In the genomic region with DNA sequence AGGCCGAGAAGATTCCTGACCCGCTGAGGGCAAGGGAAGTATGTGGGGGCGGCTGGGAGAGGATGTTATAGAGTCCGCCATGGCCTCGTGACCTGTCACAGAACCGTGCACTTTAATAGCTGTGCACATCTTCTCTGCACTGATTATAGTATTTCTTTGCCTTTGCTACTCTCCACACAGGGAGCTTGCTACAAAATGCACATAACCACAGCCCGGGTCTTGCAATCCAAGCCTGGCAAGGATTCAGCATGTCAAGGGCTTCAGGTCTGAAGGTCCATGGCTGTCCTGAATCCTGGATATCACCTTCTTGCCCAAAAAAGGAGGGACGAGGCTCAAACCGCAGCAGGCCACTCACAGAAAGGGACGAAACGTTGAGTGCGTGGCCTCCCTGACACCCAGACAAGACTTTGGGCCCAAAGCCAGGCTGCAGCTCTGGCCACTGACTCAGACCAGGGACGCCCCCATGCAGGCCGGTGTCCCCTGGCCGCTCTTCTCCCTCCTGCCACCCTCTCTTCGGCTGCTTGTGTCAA, we compare ENCODE assay signal across 8 cellular contexts. TPM values are rescaled to one million over a fixed set of nuclear protein-coding genes. Genes with fewer than 3 reads are reported as not detected.
DNase-seq lines count a peak whose midpoint lies in the region; ATAC-seq and TF ChIP-seq lines count a peak whose summit lies in the region.

No MANE protein-coding gene starts in this region.

- peaks cover 33% of the 10 kb centered on the region for H3K79me2 ChIP-seq in GM23338 (replicated peaks; ENCODE audit: insufficient read depth)

- peaks cover 28% of the 10 kb centered on the region for H3K27me3 Mint-ChIP-seq in GM23338 (ENCODE audit: insufficient read depth, low read depth, poor library complexity)

- no peak overlapping the region for H3K4me2 ChIP-seq in GM23338

- H3K27me3 ChIP-seq in GM23338 (ENCODE audit: insufficient read depth) (no peaks in the 10 kb centered on the region), adrenal gland (no peaks in the 10 kb centered on the region), skeletal muscle tissue (ENCODE audit: control insufficient read depth in 3 of 3, insufficient read depth in 3 of 3, low read length in 3 of 3) (no peaks in the 10 kb centered on the region)

- H3K4me1 ChIP-seq in GM23338 (ENCODE audit: insufficient read depth), result no peaks in the 10 kb centered on the region
- peaks cover 13 to 25% of the 10 kb centered on the region in 2 donors for H3K4me1 ChIP-seq in adrenal gland (replicated peaks in 1 of 2)
- peaks cover 25 to 55% (median 39%) of the 10 kb centered on the region in 3 donors for H3K4me1 ChIP-seq in skeletal muscle tissue (ENCODE audit: control insufficient read depth in 3 of 3, insufficient read depth in 3 of 3, low read length in 3 of 3)

- DNase-seq in GM23338 (ENCODE audit: low spot score) (no peak), adrenal gland (peak; percentile 60 to 91 (median 87)), hepatic stellate cell (ENCODE audit: low spot score) (peak; percentile 61)
- DNase-seq in central memory CD4-positive, alpha-beta T cell, result no peak

- H3K36me3 Mint-ChIP-seq in GM23338 (ENCODE audit: low read depth), result peaks cover 55% of the 10 kb centered on the region

- no peak for TF ChIP-seq POLR2A in adrenal gland (IDR thresholded peaks at IDR 0.05)

- H3K9me3 ChIP-seq in adrenal gland (replicated peaks in 1 of 3) (no peaks in the 10 kb centered on the region), skeletal muscle tissue (ENCODE audit: control insufficient read depth in 3 of 3, low read length in 3 of 3) (no peaks in the 10 kb centered on the region)

- H3F3A ChIP-seq in GM23338 (replicated peaks; ENCODE audit: low read depth), result peaks cover 46% of the 10 kb centered on the region

- no peak for TF ChIP-seq CTCF in GM23338 (conservative IDR thresholded peaks at IDR 0.05; ENCODE audit: low read depth in 2 of 2)
- TF ChIP-seq CTCF in adrenal gland (IDR thresholded peaks at IDR 0.05), result no peak

- intact Hi-C loops in adrenal gland (cut with DNase I), result loop anchor here in 1 of 2 donors (5.0 kb wide), 1 partner anchor 92 kb away; no protein-coding TSS in a partner anchor

- H3K9me3 Mint-ChIP-seq in GM23338, result no peaks in the 10 kb centered on the region

- H2AFZ ChIP-seq in GM23338, result no peak overlapping the region

- H4K20me1 ChIP-seq in GM23338 (replicated peaks; ENCODE audit: insufficient read depth), result peaks cover 44% of the 10 kb centered on the region

- H3K27ac Mint-ChIP-seq in GM23338, result peak overlapping the region; percentile 76

- H3K4me1 Mint-ChIP-seq in GM23338, result peaks cover 22% of the 10 kb centered on the region

- WGBS in adrenal gland, 4 donors, result 32 to 38% (median 35%) methylated on average over 9 to 16 of the region's 16 CpGs

- no peak overlapping the region for H3K4me3 Mint-ChIP-seq in GM23338

- H3K27ac ChIP-seq in GM23338 (ENCODE audit: low read depth) (peak overlapping the region; percentile 84), adrenal gland (peak overlapping the region in 4 of 5 donors; percentile 36 to 86 (median 63)), skeletal muscle tissue (ENCODE audit: low read depth, low read length) (peak overlapping the region; percentile 15)

- peak overlapping the region in 1 of 3 donors; percentile 42 for H3K9ac ChIP-seq in skeletal muscle tissue (ENCODE audit: low read depth in 1 of 3, low read length in 3 of 3)

- no peaks in the 10 kb centered on the region for H3K9me2 ChIP-seq in GM23338 (ENCODE audit: insufficient read depth)

- H3K4me3 ChIP-seq in GM23338, result no peak overlapping the region
- peak overlapping the region in 1 of 4 donors; percentile 15 for H3K4me3 ChIP-seq in adrenal gland
- H3K4me3 ChIP-seq in skeletal muscle tissue (ENCODE audit: low read length in 3 of 3), result no peak overlapping the region

- ATAC-seq in GM23338, result no peak
- ATAC-seq in GM21737 (IDR thresholded peaks at IDR 0.05; ENCODE audit: unreplicated experiment), result no peak
- no peak for ATAC-seq in GM21723 (IDR thresholded peaks at IDR 0.05; ENCODE audit: unreplicated experiment)
- no peak for ATAC-seq in GM21619 (IDR thresholded peaks at IDR 0.05; ENCODE audit: unreplicated experiment)

- H3K36me3 ChIP-seq in GM23338 (ENCODE audit: insufficient read depth), result peaks cover 30% of the 10 kb centered on the region
- peaks cover 0 to 42% of the 10 kb centered on the region in 2 donors for H3K36me3 ChIP-seq in adrenal gland (replicated peaks in 1 of 2)
- peaks cover 26 to 29% (median 28%) of the 10 kb centered on the region in 3 donors for H3K36me3 ChIP-seq in skeletal muscle tissue (ENCODE audit: control insufficient read depth in 3 of 3, insufficient read depth in 3 of 3, low read length in 3 of 3)

TF ChIP-seq in GM23338, 12 proteins besides CTCF, POLR2A, EP300 and RAD21 (continues in another document):
- TF ChIP-seq, protein P1, sequence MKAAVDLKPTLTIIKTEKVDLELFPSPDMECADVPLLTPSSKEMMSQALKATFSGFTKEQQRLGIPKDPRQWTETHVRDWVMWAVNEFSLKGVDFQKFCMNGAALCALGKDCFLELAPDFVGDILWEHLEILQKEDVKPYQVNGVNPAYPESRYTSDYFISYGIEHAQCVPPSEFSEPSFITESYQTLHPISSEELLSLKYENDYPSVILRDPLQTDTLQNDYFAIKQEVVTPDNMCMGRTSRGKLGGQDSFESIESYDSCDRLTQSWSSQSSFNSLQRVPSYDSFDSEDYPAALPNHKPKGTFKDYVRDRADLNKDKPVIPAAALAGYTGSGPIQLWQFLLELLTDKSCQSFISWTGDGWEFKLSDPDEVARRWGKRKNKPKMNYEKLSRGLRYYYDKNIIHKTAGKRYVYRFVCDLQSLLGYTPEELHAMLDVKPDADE (IDR thresholded peaks at IDR 0.05), result no peak
- no peak for TF ChIP-seq ZNF331 (CRISPR knock-in tag; IDR thresholded peaks at IDR 0.05; ENCODE audit: low read depth)
- no peak for TF ChIP-seq NANOG (IDR thresholded peaks at IDR 0.05; ENCODE audit: borderline replicate concordance)
- no peak for TF ChIP-seq STAT1 (IDR thresholded peaks at IDR 0.05; ENCODE audit: unreplicated experiment)
- TF ChIP-seq, protein P2, sequence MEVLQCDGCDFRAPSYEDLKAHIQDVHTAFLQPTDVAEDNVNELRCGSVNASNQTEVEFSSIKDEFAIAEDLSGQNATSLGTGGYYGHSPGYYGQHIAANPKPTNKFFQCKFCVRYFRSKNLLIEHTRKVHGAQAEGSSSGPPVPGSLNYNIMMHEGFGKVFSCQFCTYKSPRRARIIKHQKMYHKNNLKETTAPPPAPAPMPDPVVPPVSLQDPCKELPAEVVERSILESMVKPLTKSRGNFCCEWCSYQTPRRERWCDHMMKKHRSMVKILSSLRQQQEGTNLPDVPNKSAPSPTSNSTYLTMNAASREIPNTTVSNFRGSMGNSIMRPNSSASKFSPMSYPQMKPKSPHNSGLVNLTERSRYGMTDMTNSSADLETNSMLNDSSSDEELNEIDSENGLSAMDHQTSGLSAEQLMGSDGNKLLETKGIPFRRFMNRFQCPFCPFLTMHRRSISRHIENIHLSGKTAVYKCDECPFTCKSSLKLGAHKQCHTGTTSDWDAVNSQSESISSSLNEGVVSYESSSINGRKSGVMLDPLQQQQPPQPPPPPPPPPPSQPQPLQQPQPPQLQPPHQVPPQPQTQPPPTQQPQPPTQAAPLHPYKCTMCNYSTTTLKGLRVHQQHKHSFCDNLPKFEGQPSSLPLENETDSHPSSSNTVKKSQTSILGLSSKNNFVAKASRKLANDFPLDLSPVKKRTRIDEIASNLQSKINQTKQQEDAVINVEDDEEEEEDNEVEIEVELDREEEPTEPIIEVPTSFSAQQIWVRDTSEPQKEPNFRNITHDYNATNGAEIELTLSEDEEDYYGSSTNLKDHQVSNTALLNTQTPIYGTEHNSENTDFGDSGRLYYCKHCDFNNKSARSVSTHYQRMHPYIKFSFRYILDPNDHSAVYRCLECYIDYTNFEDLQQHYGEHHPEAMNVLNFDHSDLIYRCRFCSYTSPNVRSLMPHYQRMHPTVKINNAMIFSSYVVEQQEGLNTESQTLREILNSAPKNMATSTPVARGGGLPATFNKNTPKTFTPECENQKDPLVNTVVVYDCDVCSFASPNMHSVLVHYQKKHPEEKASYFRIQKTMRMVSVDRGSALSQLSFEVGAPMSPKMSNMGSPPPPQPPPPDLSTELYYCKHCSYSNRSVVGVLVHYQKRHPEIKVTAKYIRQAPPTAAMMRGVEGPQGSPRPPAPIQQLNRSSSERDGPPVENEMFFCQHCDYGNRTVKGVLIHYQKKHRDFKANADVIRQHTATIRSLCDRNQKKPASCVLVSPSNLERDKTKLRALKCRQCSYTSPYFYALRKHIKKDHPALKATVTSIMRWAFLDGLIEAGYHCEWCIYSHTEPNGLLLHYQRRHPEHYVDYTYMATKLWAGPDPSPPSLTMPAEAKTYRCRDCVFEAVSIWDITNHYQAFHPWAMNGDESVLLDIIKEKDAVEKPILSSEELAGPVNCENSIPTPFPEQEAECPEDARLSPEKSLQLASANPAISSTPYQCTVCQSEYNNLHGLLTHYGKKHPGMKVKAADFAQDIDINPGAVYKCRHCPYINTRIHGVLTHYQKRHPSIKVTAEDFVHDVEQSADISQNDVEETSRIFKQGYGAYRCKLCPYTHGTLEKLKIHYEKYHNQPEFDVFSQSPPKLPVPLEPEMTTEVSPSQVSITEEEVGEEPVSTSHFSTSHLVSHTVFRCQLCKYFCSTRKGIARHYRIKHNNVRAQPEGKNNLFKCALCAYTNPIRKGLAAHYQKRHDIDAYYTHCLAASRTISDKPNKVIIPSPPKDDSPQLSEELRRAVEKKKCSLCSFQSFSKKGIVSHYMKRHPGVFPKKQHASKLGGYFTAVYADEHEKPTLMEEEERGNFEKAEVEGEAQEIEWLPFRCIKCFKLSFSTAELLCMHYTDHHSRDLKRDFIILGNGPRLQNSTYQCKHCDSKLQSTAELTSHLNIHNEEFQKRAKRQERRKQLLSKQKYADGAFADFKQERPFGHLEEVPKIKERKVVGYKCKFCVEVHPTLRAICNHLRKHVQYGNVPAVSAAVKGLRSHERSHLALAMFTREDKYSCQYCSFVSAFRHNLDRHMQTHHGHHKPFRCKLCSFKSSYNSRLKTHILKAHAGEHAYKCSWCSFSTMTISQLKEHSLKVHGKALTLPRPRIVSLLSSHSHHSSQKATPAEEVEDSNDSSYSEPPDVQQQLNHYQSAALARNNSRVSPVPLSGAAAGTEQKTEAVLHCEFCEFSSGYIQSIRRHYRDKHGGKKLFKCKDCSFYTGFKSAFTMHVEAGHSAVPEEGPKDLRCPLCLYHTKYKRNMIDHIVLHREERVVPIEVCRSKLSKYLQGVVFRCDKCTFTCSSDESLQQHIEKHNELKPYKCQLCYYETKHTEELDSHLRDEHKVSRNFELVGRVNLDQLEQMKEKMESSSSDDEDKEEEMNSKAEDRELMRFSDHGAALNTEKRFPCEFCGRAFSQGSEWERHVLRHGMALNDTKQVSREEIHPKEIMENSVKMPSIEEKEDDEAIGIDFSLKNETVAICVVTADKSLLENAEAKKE (CRISPR knock-in tag; IDR thresholded peaks at IDR 0.05), result no peak
- TF ChIP-seq JUNB (IDR thresholded peaks at IDR 0.05; ENCODE audit: unreplicated experiment), result no peak
- TF ChIP-seq ZNF114 (CRISPR knock-in tag; IDR thresholded peaks at IDR 0.05), result no peak

RNA-seq across cellular contexts. Expression of a gene that starts 43.7 kb away (rescaled TPM):
- total RNA-seq in GM23338 (2014; rRNA removed; shearing (Covaris generic)), result 285 and 296 TPM in 2 replicates
- polyA plus RNA-seq in GM23338 (2016; fragmentation: Nextera tagmentation; extraction: Ambion mirVana), result 68.9 and 77.4 TPM in 2 replicates
- total RNA-seq in adrenal gland, result 100 to 1,000 TPM; 207 to 250 (median 228) TPM
- 100 to 1,000 TPM in 1 of 3 donors, 10 to 100 TPM in 2; 43.0 to 142 (median 50.3) TPM for polyA plus RNA-seq in adrenal gland
- total RNA-seq in skeletal muscle tissue, result 156 TPM

Comparison
In these comparisons a context has a peak if more than half of its experiments do, and no peak if none do; other contexts are left out.
1. DNase-seq: peak in adrenal gland (7 of 7) and hepatic stellate cell (single experiment); none in GM23338 (single experiment) and central memory CD4-positive, alpha-beta T cell (single experiment).
2. H3K27ac ChIP-seq: peak in every context shown above with its lines; median percentile 84 in GM23338; 63 in adrenal gland; 15 in skeletal muscle tissue.